27 cellular contexts compared by ENCODE assay signal in the genomic region with DNA sequence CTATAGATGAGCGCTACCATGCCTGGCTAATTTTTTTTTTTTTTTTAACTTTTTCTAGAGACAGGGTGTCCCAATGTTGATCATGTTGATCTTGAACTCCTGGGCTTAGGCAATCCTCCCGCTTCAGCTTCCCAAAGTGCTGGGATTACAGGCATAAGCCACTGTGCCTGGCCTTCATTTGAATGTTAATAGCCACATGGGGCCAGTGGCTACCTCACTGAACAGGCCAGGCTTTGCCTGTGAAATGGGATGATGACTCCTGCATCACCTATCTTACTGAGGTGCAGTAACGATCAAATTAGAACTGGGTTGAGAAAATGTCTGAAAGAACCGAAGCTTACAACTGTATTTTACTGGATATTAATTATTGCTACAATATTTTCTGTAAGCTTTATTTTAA.
"Had no signal": no experiment of that assay in that cellular context is flagged by ENCODE, and none has a peak within 500 bp of the region (broad histone marks: within the 10 kb centered on the region; RNA-seq: fewer than 3 reads in every experiment).

No MANE protein-coding gene starts in this region.

- H3K4me3 ChIP-seq: hepatocyte, lower lobe of right lung, ovary, right atrium auricular region, right lobe of liver, smooth muscle cell, tibial nerve, uterus had no signal

- H3K4me1 Mint-ChIP-seq: stimulated activated naive CD8-positive, alpha-beta T cell treated with anti-CD3 and anti-CD28 coated beads, Interleukin-15, amount 100 ng/mL, for 72 hours had no signal

- H3K9me3 Mint-ChIP-seq: mesothelial cell of epicardium; natural killer cell; stimulated activated memory B cell treated with anti-CD40 and anti-IgM and Interleukin-4, amounts not matched to agents 10 μg/mL and 1 μg/mL and 100 μg/mL, for 72 hours; stimulated activated naive CD8-positive, alpha-beta T cell treated with anti-CD3 and anti-CD28 coated beads, Interleukin-15, amount 100 ng/mL, for 72 hours; type B pancreatic cell had no signal

- H3K27ac Mint-ChIP-seq: natural killer cell; progenitor cell of endocrine pancreas; stimulated activated naive CD8-positive, alpha-beta T cell treated with anti-CD3 and anti-CD28 coated beads, Interleukin-15, amount 100 ng/mL, for 72 hours; type B pancreatic cell had no signal

- DNase-seq: kidney glomerular epithelial cell; left cardiac atrium; left ventricle myocardium superior; lower lobe of right lung; mammary epithelial cell; mesendoderm; naive B cell; natural killer cell; ovary; right lobe of liver; stimulated activated CD4-positive, alpha-beta T cell treated with anti-CD3 and anti-CD28 coated beads, Interleukin-1b, Interleukin-23, amount 100 ng/mL, for 48 hours; stimulated activated CD4-positive, alpha-beta T cell treated with anti-CD3 and anti-CD28 coated beads, Interleukin-2, amount 100 ng/mL, for 48 hours; stimulated activated CD4-positive, alpha-beta T cell treated with anti-CD3 and anti-CD28 coated beads, Interleukin-4, amount 100 ng/mL, for 4 hours; stimulated activated CD8-positive, alpha-beta memory T cell treated with anti-CD3 and anti-CD28 coated beads, Interleukin-4, amount 100 ng/mL, for 48 hours; stimulated activated naive CD4-positive, alpha-beta T cell treated with Interleukin-2 at 50 U/mL for 16 hours; stimulated activated naive CD8-positive, alpha-beta T cell treated with anti-CD3 and anti-CD28 coated beads, Interleukin-15, amount 100 ng/mL, for 72 hours; substantia nigra; uterus had no signal

- H3K4me3 Mint-ChIP-seq: mesothelial cell of epicardium; natural killer cell; stimulated activated memory B cell treated with anti-CD40 and anti-IgM and Interleukin-4, amounts not matched to agents 10 μg/mL and 1 μg/mL and 100 μg/mL, for 72 hours; stimulated activated naive CD8-positive, alpha-beta T cell treated with anti-CD3 and anti-CD28 coated beads, Interleukin-15, amount 100 ng/mL, for 72 hours; type B pancreatic cell had no signal

- H3K27ac ChIP-seq: hepatocyte, lower lobe of right lung, ovary, right atrium auricular region, right lobe of liver, tibial nerve, uterus had no signal

- H3K9me3 ChIP-seq: lower lobe of right lung, ovary, right atrium auricular region, right lobe of liver, tibial nerve, uterus had no signal

- H2AFZ ChIP-seq: hepatocyte had no signal

- H3K27me3 ChIP-seq: hepatocyte, ovary, right atrium auricular region, right lobe of liver, tibial nerve, uterus had no signal

- H3K27me3 Mint-ChIP-seq: naive B cell; progenitor cell of endocrine pancreas; stimulated activated memory B cell treated with anti-CD40 and anti-IgM and Interleukin-4, amounts not matched to agents 10 μg/mL and 1 μg/mL and 100 μg/mL, for 72 hours; stimulated activated naive CD8-positive, alpha-beta T cell treated with anti-CD3 and anti-CD28 coated beads, Interleukin-15, amount 100 ng/mL, for 72 hours; type B pancreatic cell had no signal

- H3K36me3 ChIP-seq: lower lobe of right lung, ovary, right atrium auricular region, right lobe of liver, tibial nerve, uterus had no signal

- ATAC-seq: left cardiac atrium; left lobe of liver; left ventricle myocardium superior; lower lobe of right lung; natural killer cell; right lobe of liver; stimulated activated memory B cell treated with anti-CD40 and anti-IgM and Interleukin-4, amounts not matched to agents 10 μg/mL and 1 μg/mL and 100 μg/mL, for 72 hours; stimulated activated naive CD8-positive, alpha-beta T cell treated with anti-CD3 and anti-CD28 coated beads, Interleukin-15, amount 100 ng/mL, for 72 hours had no signal

- H3K4me1 ChIP-seq: right lobe of liver had no signal

- H3K4me2 ChIP-seq: hepatocyte, smooth muscle cell had no signal
